ENCODE assay signal across 27 cellular contexts in the genomic region with DNA sequence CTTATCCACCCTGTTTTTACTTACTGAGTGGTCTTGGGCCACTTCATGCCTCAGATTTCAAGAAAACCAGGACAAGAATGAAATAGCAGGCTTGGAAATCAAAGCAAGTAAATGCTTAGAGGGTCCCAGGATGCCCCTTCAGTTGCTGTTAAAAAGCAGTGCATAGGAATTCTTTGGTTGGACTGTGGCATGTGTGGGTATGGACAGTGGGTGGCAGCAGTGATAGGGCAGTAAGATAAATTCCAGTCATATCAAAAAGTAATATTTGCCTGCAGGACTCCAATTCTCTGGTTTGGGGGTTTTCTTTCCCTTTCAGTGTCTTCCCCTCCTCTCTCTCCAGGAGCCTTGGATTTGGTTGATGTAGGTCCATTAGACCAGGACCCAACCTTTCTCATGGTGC.
DNase-seq lines count a peak whose midpoint lies in the region; ATAC-seq, FAIRE-seq and TF ChIP-seq lines count a peak whose summit lies in the region.
"Had no signal": no experiment of that assay in that cellular context is flagged by ENCODE, and none has a peak within 500 bp of the region (broad histone marks: within the 10 kb centered on the region; RNA-seq: fewer than 3 reads in every experiment).

No MANE protein-coding gene starts in this region.

- peak overlapping the region; percentile 13 for H3K18ac ChIP-seq in mesendoderm (ENCODE audit: low read length)

- TF ChIP-seq CTCF in AG10803 (conservative IDR thresholded peaks at IDR 0.05; ENCODE audit: low read length) = peak; percentile 27
- 0 out of 6 replicates have a peak, but pooled peaks of 2 of the 3 experiments have one; percentile 8 to 16 for TF ChIP-seq CTCF in HCT116 (IDR thresholded peaks at IDR 0.05 in 2 of 3, conservative IDR thresholded peaks at IDR 0.05 in 1 of 3; ENCODE audit: borderline replicate concordance in 1 of 3, insufficient read depth in 1 of 3, low read depth in 2 of 3, low read length in 2 of 3)
- peak in 2 of 3 experiments; percentile 8 to 14; a peak in 1 of 6 replicates for TF ChIP-seq CTCF in GM12878 (IDR thresholded peaks at IDR 0.05 in 2 of 3, conservative IDR thresholded peaks at IDR 0.05 in 1 of 3; ENCODE audit: control insufficient read depth in 2 of 3, extremely low read depth in 1 of 3, insufficient read depth in 1 of 3, low read depth in 3 of 3, low read length in 3 of 3)

- H3K79me1 ChIP-seq in mesendoderm (ENCODE audit: low read length) = no peaks in the 10 kb centered on the region

- H3K4me3 ChIP-seq in AG10803 (ENCODE audit: low read length) (no peak overlapping the region), HCT116 (replicated peaks in 1 of 2; ENCODE audit: low read depth in 1 of 2, low read length in 2 of 2) (no peak overlapping the region), GM12878 (no peak overlapping the region), mesendoderm (ENCODE audit: low read length) (no peak overlapping the region)
- H3K4me3 ChIP-seq: HAP-1, heart right ventricle, transverse colon had no signal

- RAD21 ChIA-PET in HCT116 (lab: Charles Lee; ENCODE audit: low non-redundant PET in 1 of 2, low total read pairs in 2 of 2, uncharacterized antibody in 2 of 2, unreplicated experiment in 2 of 2) = no interaction called here
- RAD21 ChIA-PET in GM12878 (lab: Charles Lee; ENCODE audit: unreplicated experiment) = interaction anchor here (1.2 kb wide), 1 partner anchor 941 kb away, joined by 3 read pairs; no protein-coding TSS in a partner anchor

- H3K4me1 ChIP-seq in HCT116 (ENCODE audit: control insufficient read depth in 1 of 2, insufficient read depth in 2 of 2, low read length in 2 of 2) (no peaks in the 10 kb centered on the region), GM12878 (ENCODE audit: control insufficient read depth, insufficient read depth, low read length) (no peaks in the 10 kb centered on the region), mesendoderm (ENCODE audit: control insufficient read depth, low read depth, low read length) (peaks cover 9% of the 10 kb centered on the region)
- H3K4me1 ChIP-seq: HAP-1 had no signal

- in situ Hi-C loops in GM12878 (cut with MboI) = loop anchor here (10.0 kb wide), 1 partner anchor 969 kb away; no protein-coding TSS in a partner anchor

- TF ChIP-seq POLR2A in HCT116 (IDR thresholded peaks at IDR 0.05; ENCODE audit: borderline replicate concordance, extremely low read depth, insufficient read depth, insufficient read length) (no peak), GM12878 (IDR thresholded peaks at IDR 0.05; ENCODE audit: low read depth, low read length) (no peak)

- SMC1A ChIA-PET in GM12878 (lab: Charles Lee; ENCODE audit: uncharacterized antibody, unreplicated experiment) = no interaction called here

- H3K9me2 ChIP-seq in HCT116 (ENCODE audit: insufficient read depth) = no peaks in the 10 kb centered on the region

- no peak for FAIRE-seq in GM12878 (lab: Jason Lieb, UNC)
- FAIRE-seq: frontal cortex, HepG2, kidney had no signal

- H2BK120ac ChIP-seq in mesendoderm (ENCODE audit: low read depth, low read length) = no peak overlapping the region

- H3K27me3 ChIP-seq in HCT116 (ENCODE audit: insufficient read depth, low read length) (peaks cover 51% of the 10 kb centered on the region), GM12878 (replicated peaks in 1 of 2; ENCODE audit: control insufficient read depth in 2 of 2, insufficient read depth in 2 of 2, low read length in 1 of 2) (peaks cover 2% of the 10 kb centered on the region in 2 experiments; a peak in 2 of 4 replicates), mesendoderm (ENCODE audit: insufficient read depth, low read length, poor library complexity) (no peaks in the 10 kb centered on the region)
- H3K27me3 ChIP-seq: transverse colon had no signal

- intact Hi-C loops in HCT116 (cut with micrococcal nuclease) = no loop called here
- intact Hi-C loops in GM12878 (cut with micrococcal nuclease; ENCODE audit: unreplicated experiment) = no loop called here

- peak overlapping the region; percentile 48 for H2BK5ac ChIP-seq in mesendoderm (ENCODE audit: low read length)

- BruUV-seq in HCT116 (replicated peaks; lab: Mats Ljungman, UMichigan) = no TSS peak
- BruUV-seq in GM12878 (replicated peaks; lab: Mats Ljungman, UMichigan) = no TSS peak

- H2AFZ ChIP-seq in HCT116 (ENCODE audit: low read depth, low read length, poor library complexity, severe bottlenecking) = no peak overlapping the region
- H2AFZ ChIP-seq in GM12878 (ENCODE audit: control insufficient read depth, low read depth, low read length) = no peak overlapping the region

- no peak overlapping the region for H4K5ac ChIP-seq in mesendoderm (ENCODE audit: low read length)

- no peak overlapping the region for H2AK5ac ChIP-seq in mesendoderm (ENCODE audit: low read length)

- H3K27ac ChIP-seq in HCT116 (ENCODE audit: low read depth, low read length) = no peak overlapping the region
- H3K27ac ChIP-seq in GM12878 (ENCODE audit: control insufficient read depth, insufficient read depth) = no peak overlapping the region
- peak overlapping the region; percentile 18 for H3K27ac ChIP-seq in mesendoderm (ENCODE audit: low read depth, low read length)
- H3K27ac ChIP-seq: heart right ventricle, transverse colon had no signal

- H3K9me3 ChIP-seq in HCT116 (ENCODE audit: control insufficient read depth in 1 of 2, insufficient read depth in 1 of 2, low read depth in 1 of 2, low read length in 2 of 2) (no peaks in the 10 kb centered on the region), GM12878 (replicated peaks; ENCODE audit: control insufficient read depth, insufficient read depth, low read length) (no peaks in the 10 kb centered on the region)
- H3K9me3 ChIP-seq: HAP-1, heart right ventricle, transverse colon had no signal

- TF ChIP-seq EP300 in GM12878 (IDR thresholded peaks at IDR 0.05; ENCODE audit: borderline replicate concordance in 1 of 2, control insufficient read depth in 1 of 2, low read depth in 2 of 2, low read length in 2 of 2) = no peak

- POLR2A ChIA-PET in HCT116 (lab: Charles Lee) = no interaction called here
- POLR2A ChIA-PET in GM12878 (lab: Charles Lee) = no interaction called here

- DNase-seq in AG10803 (ENCODE audit: low read depth) (no peak), HCT116 (ENCODE audit: low read depth, low spot score) (no peak), GM12878 (ENCODE audit: low read depth, low spot score) (no peak), mesendoderm (no peak), NCI-H2107 (lab: John Stamatoyannopoulos, UW) (no peak)
- DNase-seq in activated CD4-positive, alpha-beta T cell treated with anti-CD3 and anti-CD28 coated beads, Interleukin-2, amount 50 U/mL, for 48 hours = no peak
- DNase-seq in stimulated activated CD4-positive, alpha-beta T cell treated with anti-CD3 and anti-CD28 coated beads, Interleukin-15, amount 100 ng/mL, for 24 hours = no peak
- DNase-seq: activated CD4-positive, alpha-beta T cell treated with anti-CD3 and anti-CD28 coated beads for 1 hour; anterior cingulate cortex; C1 segment of cervical spinal cord; caudate nucleus; DMS153; heart right ventricle; Karpas-422; kidney; left ventricle myocardium superior; naive B cell; NCI-H1048; NCI-H1694; NCI-H446 treated with DMSO at 0.1 percent for 48 hours; OCI-M1; transverse colon had no signal

- H2BK15ac ChIP-seq in mesendoderm (replicated peaks; ENCODE audit: low read depth) = no peak overlapping the region

- H3K36me3 ChIP-seq in HCT116 (ENCODE audit: control insufficient read depth in 1 of 2, insufficient read depth in 2 of 2, low read length in 2 of 2) (no peaks in the 10 kb centered on the region), GM12878 (ENCODE audit: control insufficient read depth in 2 of 2, insufficient read depth in 2 of 2, low read length in 1 of 2) (no peaks in the 10 kb centered on the region; a peak in 1 of 4 replicates), mesendoderm (ENCODE audit: control insufficient read depth, insufficient read depth, low read length) (no peaks in the 10 kb centered on the region)
- H3K36me3 ChIP-seq: HAP-1, heart right ventricle, transverse colon had no signal

- H4K20me1 ChIP-seq in HCT116 (ENCODE audit: insufficient read depth) (no peaks in the 10 kb centered on the region), GM12878 (ENCODE audit: control insufficient read depth, insufficient read depth) (no peaks in the 10 kb centered on the region)

- H3K56ac ChIP-seq in mesendoderm (ENCODE audit: low read length) = peak overlapping the region; percentile 57

- H3K4ac ChIP-seq in mesendoderm (ENCODE audit: low read depth, low read length) = no peak overlapping the region

- no peak overlapping the region for H3K23ac ChIP-seq in mesendoderm (ENCODE audit: low read length)

- CTCF ChIA-PET in HCT116 (lab: Charles Lee) (no interaction called here), GM12878 (lab: Yijun Ruan, JAX) (no interaction called here)

- TF ChIP-seq RAD21 in HCT116 (IDR thresholded peaks at IDR 0.05; ENCODE audit: low read depth) = no peak
- TF ChIP-seq RAD21 in GM12878 (IDR thresholded peaks at IDR 0.05; ENCODE audit: insufficient read depth, low read depth, low read length) = no peak

- H3K4me2 ChIP-seq in HCT116 (ENCODE audit: low read length) = no peak overlapping the region
- no peak overlapping the region for H3K4me2 ChIP-seq in GM12878 (ENCODE audit: control insufficient read depth, insufficient read depth)
- H3K4me2 ChIP-seq in mesendoderm (ENCODE audit: low read length) = no peak overlapping the region

- ATAC-seq in HCT116 (no peak), GM12878 (no peak), HG03097 (IDR thresholded peaks at IDR 0.05; ENCODE audit: low FRiP score, unreplicated experiment) (no peak)
- ATAC-seq: esophagus mucosa, heart right ventricle, HepG2, left ventricle myocardium superior had no signal

- H4K8ac ChIP-seq in mesendoderm (ENCODE audit: low read depth, low read length) = no peak overlapping the region

- no peaks in the 10 kb centered on the region for H3K79me2 ChIP-seq in HCT116 (ENCODE audit: insufficient read depth, low read length)
- H3K79me2 ChIP-seq in GM12878 (ENCODE audit: control insufficient read depth, insufficient read depth, low read length) = no peaks in the 10 kb centered on the region
- H3K79me2 ChIP-seq in mesendoderm (ENCODE audit: control insufficient read depth, insufficient read depth, low read length) = no peaks in the 10 kb centered on the region

- no peak overlapping the region for H3K9ac ChIP-seq in HCT116 (ENCODE audit: low read length)
- no peak overlapping the region for H3K9ac ChIP-seq in GM12878 (ENCODE audit: control insufficient read depth, insufficient read depth, low read length)
- H3K9ac ChIP-seq in mesendoderm (ENCODE audit: low read length) = no peak overlapping the region

TF ChIP-seq in HCT116, 20 proteins besides CTCF, POLR2A, EP300 and RAD21 (continues in another document):
- no peak for TF ChIP-seq ELF1 (IDR thresholded peaks at IDR 0.05; ENCODE audit: borderline replicate concordance, low read depth)
- no peak for TF ChIP-seq SRF (IDR thresholded peaks at IDR 0.05; ENCODE audit: low read depth)
- no peak for TF ChIP-seq EGR1 (IDR thresholded peaks at IDR 0.05; ENCODE audit: low read depth)
- TF ChIP-seq EZH2phosphoT487 (IDR thresholded peaks at IDR 0.05; ENCODE audit: borderline replicate concordance) = no peak

TF ChIP-seq in GM12878, 131 proteins besides CTCF, POLR2A, EP300 and RAD21 (continues in another document):
- TF ChIP-seq FOXM1 (IDR thresholded peaks at IDR 0.05; ENCODE audit: low read depth, low read length) (no peak), MXI1 (IDR thresholded peaks at IDR 0.05; ENCODE audit: low read depth, low read length) (no peak)
